ENCODE assay signal across 9 cellular contexts in genomic region chr14:36553650-36554260, GRCh38. TPM values are rescaled to one million over a fixed set of nuclear protein-coding genes. Genes with fewer than 3 reads are reported as not detected.
DNase-seq lines count a peak whose midpoint lies in the region; ATAC-seq, FAIRE-seq and TF ChIP-seq lines count a peak whose summit lies in the region.
"Had no signal": no experiment of that assay in that cellular context is flagged by ENCODE, and none has a peak within 500 bp of the region (broad histone marks: within the 10 kb centered on the region; RNA-seq: fewer than 3 reads in every experiment).

No MANE protein-coding gene starts in this region.

- H3K4me3 ChIP-seq in NB4 (ENCODE audit: low read depth, low read length) (no peak overlapping the region), SJCRH30 (no peak overlapping the region)

- H3K27me3 Mint-ChIP-seq in CD4-positive, alpha-beta T cell, result peaks cover 19% of the 10 kb centered on the region
- H3K27me3 Mint-ChIP-seq: IgD-negative memory B cell had no signal

- CTCF ChIA-PET in CD4-positive, alpha-beta T cell (lab: Charles Lee), result no interaction called here

- TF ChIP-seq POLR2A in NB4 (IDR thresholded peaks at IDR 0.05; ENCODE audit: extremely low read depth, insufficient read length), result no peak

- DNase-seq in CD4-positive, alpha-beta T cell, result no peak
- no peak for DNase-seq in GM19239 (ENCODE audit: insufficient read length, low spot score)
- DNase-seq in NB4 (ENCODE audit: low read depth), result peak; percentile 48
- DNase-seq in SJCRH30, result peak; percentile 27 to 63
- peak; percentile 71 for DNase-seq in fibroblast of peridontal ligament (ENCODE audit: extremely low read depth)
- DNase-seq in retina, result peak; percentile 56
- DNase-seq in mesenteric fat pad (ENCODE audit: low spot score), result no peak

- peak; percentile 31 for TF ChIP-seq CTCF in CD4-positive, alpha-beta T cell (IDR thresholded peaks at IDR 0.05)
- peak; percentile 47 for TF ChIP-seq CTCF in NB4 (IDR thresholded peaks at IDR 0.05; ENCODE audit: low read depth, low read length)

- no peaks in the 10 kb centered on the region for H3K9me3 Mint-ChIP-seq in CD4-positive, alpha-beta T cell
- H3K9me3 Mint-ChIP-seq: IgD-negative memory B cell had no signal

- H3K27ac ChIP-seq in CD4-positive, alpha-beta T cell (ENCODE audit: low read depth, low read length), result no peak overlapping the region
- no peak overlapping the region for H3K27ac ChIP-seq in SJCRH30

- H3K36me3 ChIP-seq in SJCRH30, result no peaks in the 10 kb centered on the region

- no peaks in the 10 kb centered on the region for H3K9me3 ChIP-seq in CD4-positive, alpha-beta T cell (ENCODE audit: control insufficient read depth, low read length)
- no peaks in the 10 kb centered on the region for H3K9me3 ChIP-seq in SJCRH30 (replicated peaks)

- ATAC-seq in CD4-positive, alpha-beta T cell (ENCODE audit: poor library complexity), result no peak
- ATAC-seq in HG02852 (IDR thresholded peaks at IDR 0.05; ENCODE audit: unreplicated experiment), result no peak

- FAIRE-seq in GM19239 (lab: Jason Lieb, UNC), result peak; percentile 60

- H3K27me3 ChIP-seq in CD4-positive, alpha-beta T cell (ENCODE audit: control insufficient read depth, insufficient read depth, low read length), result peaks cover 6% of the 10 kb centered on the region
- no peaks in the 10 kb centered on the region; the same call in 1 of the 2 replicates for H3K27me3 ChIP-seq in SJCRH30

- intact Hi-C loops in CD4-positive, alpha-beta T cell (cut with DNase I, micrococcal nuclease), result loop anchor here in 1 of 2 experiments (10.0 kb wide), 1 partner anchor 669 kb away; no protein-coding TSS in a partner anchor

- no peaks in the 10 kb centered on the region for H3K4me1 Mint-ChIP-seq in CD4-positive, alpha-beta T cell (ENCODE audit: low read depth)

- POLR2A ChIA-PET in CD4-positive, alpha-beta T cell (lab: Charles Lee), result no interaction called here

- H3K36me3 Mint-ChIP-seq in CD4-positive, alpha-beta T cell (ENCODE audit: low read depth), result no peaks in the 10 kb centered on the region
- H3K36me3 Mint-ChIP-seq: IgD-negative memory B cell had no signal

- no peak overlapping the region for H3K4me3 Mint-ChIP-seq in CD4-positive, alpha-beta T cell

- no peaks in the 10 kb centered on the region for H3K4me1 ChIP-seq in SJCRH30

- H3K27ac Mint-ChIP-seq in CD4-positive, alpha-beta T cell, result no peak overlapping the region

RNA-seq across cellular contexts. Expression of gene NKX2-8, which starts 28.7 kb away (rescaled TPM):
- not detected for total RNA-seq in CD4-positive, alpha-beta T cell
- not detected in 2 replicates for total RNA-seq in SJCRH30 (2014; rRNA removed; shearing (Covaris generic))
- total RNA-seq in mesenteric fat pad, result not detected

RNA-seq across cellular contexts. Expression of gene NKX2-1, which starts 33.7 kb away (rescaled TPM):
- not detected for total RNA-seq in CD4-positive, alpha-beta T cell
- total RNA-seq in SJCRH30 (2014; rRNA removed; shearing (Covaris generic)), result not detected in 2 replicates
- total RNA-seq in mesenteric fat pad, result not detected

Comparison
In these comparisons a context has a peak if more than half of its experiments do, and no peak if none do; other contexts are left out.
1. DNase-seq: peak in NB4 (single experiment), SJCRH30 (2 of 2), fibroblast of peridontal ligament (single experiment) and retina (single experiment); none in CD4-positive, alpha-beta T cell (0 of 10), GM19239 (single experiment) and mesenteric fat pad (single experiment).